Comparison of ENCODE assay signal across 1 cellular context in the genomic region with DNA sequence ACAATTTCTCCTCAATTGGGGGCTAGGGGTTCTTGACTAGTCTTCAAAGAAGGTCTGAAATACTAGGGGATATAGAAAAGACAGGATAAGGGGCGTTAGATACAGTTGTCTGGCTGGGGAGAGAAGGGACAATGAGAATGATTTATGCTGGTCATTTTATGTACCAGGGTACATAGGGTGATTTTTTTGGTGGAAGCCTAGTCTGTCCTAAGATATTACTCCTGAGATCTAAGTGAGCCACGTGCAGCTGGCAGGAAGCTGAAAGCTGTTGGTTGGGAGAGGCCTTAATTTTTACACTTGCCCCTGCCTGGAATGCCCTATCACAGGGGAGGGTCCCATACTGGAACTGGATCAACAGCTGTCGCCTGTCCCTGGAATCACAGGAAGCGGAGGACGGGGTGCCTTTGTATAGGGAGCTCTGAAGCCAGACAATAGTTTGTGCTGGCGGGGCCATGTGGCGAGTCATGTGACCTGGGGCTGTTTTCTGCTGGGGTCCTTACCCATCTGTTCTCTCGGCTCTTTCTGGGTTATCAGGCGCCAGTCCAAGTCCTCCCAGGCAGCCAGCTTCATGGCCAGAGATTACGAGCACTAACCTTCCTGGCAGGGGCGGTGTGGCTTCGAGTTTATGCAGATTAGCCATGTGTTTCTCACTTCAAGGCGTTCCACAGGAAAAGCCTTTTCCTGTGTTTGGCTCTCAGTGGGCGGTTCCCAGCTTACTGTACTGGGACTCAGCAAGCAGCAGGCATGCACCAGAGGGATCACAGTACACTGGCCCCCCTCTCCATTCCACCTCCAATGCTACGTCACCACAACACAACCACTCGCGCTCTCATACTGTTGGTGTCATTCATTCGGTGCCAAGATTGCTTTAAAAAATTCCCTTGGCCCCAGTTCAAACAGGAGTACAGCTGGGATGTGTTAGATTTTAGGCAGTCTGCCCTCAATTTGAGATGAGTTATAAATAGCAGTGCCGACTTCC.
TF ChIP-seq lines count a peak whose summit lies in the region.

No MANE protein-coding gene starts in this region.

TF ChIP-seq in K562, 482 proteins besides CTCF, POLR2A, EP300 and RAD21 (continued from another document):
- no peak for TF ChIP-seq AFF1 (IDR thresholded peaks at IDR 0.05; ENCODE audit: low read depth in 1 of 2, partially characterized antibody in 2 of 2)
- no peak for TF ChIP-seq ZNF408 (CRISPR knock-in tag; IDR thresholded peaks at IDR 0.05; ENCODE audit: low read depth)
- TF ChIP-seq PYGO2 (tag; IDR thresholded peaks at IDR 0.05): no peak
- peak; percentile 82 for TF ChIP-seq BHLHE40 (IDR thresholded peaks at IDR 0.05; ENCODE audit: low read length)
- no peak for TF ChIP-seq CBX8 (IDR thresholded peaks at IDR 0.05; ENCODE audit: borderline replicate concordance, extremely low read depth, low read depth, low read length, poor library complexity, severe bottlenecking)
- peak; percentile 52 for TF ChIP-seq CREB1 (IDR thresholded peaks at IDR 0.05)
- TF ChIP-seq CREB1 (CRISPR knock-in tag; IDR thresholded peaks at IDR 0.05): no peak
- TF ChIP-seq NFXL1 (CRISPR knock-in tag; IDR thresholded peaks at IDR 0.05): no peak
- TF ChIP-seq SFPQ (IDR thresholded peaks at IDR 0.05; ENCODE audit: low read depth, low read length): no peak
- no peak for TF ChIP-seq NELFE (IDR thresholded peaks at IDR 0.05; ENCODE audit: insufficient read depth, insufficient read length)
- TF ChIP-seq, protein P1, sequence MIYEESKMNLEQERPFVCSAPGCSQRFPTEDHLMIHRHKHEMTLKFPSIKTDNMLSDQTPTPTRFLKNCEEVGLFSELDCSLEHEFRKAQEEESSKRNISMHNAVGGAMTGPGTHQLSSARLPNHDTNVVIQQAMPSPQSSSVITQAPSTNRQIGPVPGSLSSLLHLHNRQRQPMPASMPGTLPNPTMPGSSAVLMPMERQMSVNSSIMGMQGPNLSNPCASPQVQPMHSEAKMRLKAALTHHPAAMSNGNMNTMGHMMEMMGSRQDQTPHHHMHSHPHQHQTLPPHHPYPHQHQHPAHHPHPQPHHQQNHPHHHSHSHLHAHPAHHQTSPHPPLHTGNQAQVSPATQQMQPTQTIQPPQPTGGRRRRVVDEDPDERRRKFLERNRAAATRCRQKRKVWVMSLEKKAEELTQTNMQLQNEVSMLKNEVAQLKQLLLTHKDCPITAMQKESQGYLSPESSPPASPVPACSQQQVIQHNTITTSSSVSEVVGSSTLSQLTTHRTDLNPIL (CRISPR knock-in tag; IDR thresholded peaks at IDR 0.05): no peak
- no peak for TF ChIP-seq HNRNPK (IDR thresholded peaks at IDR 0.05; ENCODE audit: low read depth, low read length, poor library complexity, severe bottlenecking)
- TF ChIP-seq SRF (CRISPR knock-in tag; IDR thresholded peaks at IDR 0.05): peak in 1 of 2 experiments; percentile 39; a peak in 1 of 4 replicates
- TF ChIP-seq, protein P2, sequence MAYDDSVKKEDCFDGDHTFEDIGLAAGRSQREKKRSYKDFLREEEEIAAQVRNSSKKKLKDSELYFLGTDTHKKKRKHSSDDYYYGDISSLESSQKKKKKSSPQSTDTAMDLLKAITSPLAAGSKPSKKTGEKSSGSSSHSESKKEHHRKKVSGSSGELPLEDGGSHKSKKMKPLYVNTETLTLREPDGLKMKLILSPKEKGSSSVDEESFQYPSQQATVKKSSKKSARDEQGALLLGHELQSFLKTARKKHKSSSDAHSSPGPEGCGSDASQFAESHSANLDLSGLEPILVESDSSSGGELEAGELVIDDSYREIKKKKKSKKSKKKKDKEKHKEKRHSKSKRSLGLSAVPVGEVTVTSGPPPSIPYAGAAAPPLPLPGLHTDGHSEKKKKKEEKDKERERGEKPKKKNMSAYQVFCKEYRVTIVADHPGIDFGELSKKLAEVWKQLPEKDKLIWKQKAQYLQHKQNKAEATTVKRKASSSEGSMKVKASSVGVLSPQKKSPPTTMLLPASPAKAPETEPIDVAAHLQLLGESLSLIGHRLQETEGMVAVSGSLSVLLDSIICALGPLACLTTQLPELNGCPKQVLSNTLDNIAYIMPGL (CRISPR knock-in tag; IDR thresholded peaks at IDR 0.05): 0 out of 2 replicates have a peak, but pooled peaks have one; percentile 65
- TF ChIP-seq, protein P3, sequence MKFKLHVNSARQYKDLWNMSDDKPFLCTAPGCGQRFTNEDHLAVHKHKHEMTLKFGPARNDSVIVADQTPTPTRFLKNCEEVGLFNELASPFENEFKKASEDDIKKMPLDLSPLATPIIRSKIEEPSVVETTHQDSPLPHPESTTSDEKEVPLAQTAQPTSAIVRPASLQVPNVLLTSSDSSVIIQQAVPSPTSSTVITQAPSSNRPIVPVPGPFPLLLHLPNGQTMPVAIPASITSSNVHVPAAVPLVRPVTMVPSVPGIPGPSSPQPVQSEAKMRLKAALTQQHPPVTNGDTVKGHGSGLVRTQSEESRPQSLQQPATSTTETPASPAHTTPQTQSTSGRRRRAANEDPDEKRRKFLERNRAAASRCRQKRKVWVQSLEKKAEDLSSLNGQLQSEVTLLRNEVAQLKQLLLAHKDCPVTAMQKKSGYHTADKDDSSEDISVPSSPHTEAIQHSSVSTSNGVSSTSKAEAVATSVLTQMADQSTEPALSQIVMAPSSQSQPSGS (CRISPR knock-in tag; IDR thresholded peaks at IDR 0.05): no peak
- no peak for TF ChIP-seq PRMT5 (CRISPR knock-in tag; IDR thresholded peaks at IDR 0.05)
- TF ChIP-seq, protein P4, sequence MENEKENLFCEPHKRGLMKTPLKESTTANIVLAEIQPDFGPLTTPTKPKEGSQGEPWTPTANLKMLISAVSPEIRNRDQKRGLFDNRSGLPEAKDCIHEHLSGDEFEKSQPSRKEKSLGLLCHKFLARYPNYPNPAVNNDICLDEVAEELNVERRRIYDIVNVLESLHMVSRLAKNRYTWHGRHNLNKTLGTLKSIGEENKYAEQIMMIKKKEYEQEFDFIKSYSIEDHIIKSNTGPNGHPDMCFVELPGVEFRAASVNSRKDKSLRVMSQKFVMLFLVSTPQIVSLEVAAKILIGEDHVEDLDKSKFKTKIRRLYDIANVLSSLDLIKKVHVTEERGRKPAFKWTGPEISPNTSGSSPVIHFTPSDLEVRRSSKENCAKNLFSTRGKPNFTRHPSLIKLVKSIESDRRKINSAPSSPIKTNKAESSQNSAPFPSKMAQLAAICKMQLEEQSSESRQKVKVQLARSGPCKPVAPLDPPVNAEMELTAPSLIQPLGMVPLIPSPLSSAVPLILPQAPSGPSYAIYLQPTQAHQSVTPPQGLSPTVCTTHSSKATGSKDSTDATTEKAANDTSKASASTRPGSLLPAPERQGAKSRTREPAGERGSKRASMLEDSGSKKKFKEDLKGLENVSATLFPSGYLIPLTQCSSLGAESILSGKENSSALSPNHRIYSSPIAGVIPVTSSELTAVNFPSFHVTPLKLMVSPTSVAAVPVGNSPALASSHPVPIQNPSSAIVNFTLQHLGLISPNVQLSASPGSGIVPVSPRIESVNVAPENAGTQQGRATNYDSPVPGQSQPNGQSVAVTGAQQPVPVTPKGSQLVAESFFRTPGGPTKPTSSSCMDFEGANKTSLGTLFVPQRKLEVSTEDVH (IDR thresholded peaks at IDR 0.05; ENCODE audit: low read depth, partially characterized antibody): no peak
- TF ChIP-seq ZNF644 (tag; IDR thresholded peaks at IDR 0.05; ENCODE audit: low read depth): peak; percentile 62; the same call in 1 of the 2 replicates
- TF ChIP-seq CCNT2 (IDR thresholded peaks at IDR 0.05; ENCODE audit: borderline replicate concordance, extremely low read depth, insufficient read length, low read depth, low read length): peak; percentile 65
- TF ChIP-seq KLF10 (CRISPR knock-in tag; IDR thresholded peaks at IDR 0.05): no peak
- no peak for TF ChIP-seq ZBTB5 (IDR thresholded peaks at IDR 0.05)
- TF ChIP-seq, protein P5, sequence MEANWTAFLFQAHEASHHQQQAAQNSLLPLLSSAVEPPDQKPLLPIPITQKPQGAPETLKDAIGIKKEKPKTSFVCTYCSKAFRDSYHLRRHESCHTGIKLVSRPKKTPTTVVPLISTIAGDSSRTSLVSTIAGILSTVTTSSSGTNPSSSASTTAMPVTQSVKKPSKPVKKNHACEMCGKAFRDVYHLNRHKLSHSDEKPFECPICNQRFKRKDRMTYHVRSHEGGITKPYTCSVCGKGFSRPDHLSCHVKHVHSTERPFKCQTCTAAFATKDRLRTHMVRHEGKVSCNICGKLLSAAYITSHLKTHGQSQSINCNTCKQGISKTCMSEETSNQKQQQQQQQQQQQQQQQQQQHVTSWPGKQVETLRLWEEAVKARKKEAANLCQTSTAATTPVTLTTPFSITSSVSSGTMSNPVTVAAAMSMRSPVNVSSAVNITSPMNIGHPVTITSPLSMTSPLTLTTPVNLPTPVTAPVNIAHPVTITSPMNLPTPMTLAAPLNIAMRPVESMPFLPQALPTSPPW (CRISPR knock-in tag; IDR thresholded peaks at IDR 0.05): peak; percentile 60; the same call in 1 of the 2 replicates
